ENCODE assay signal across 19 cellular contexts in genomic region chr1:68383092-68383491, GRCh38.
DNase-seq lines count a peak whose midpoint lies in the region; ATAC-seq and TF ChIP-seq lines count a peak whose summit lies in the region.
"Had no signal": no experiment of that assay in that cellular context is flagged by ENCODE, and none has a peak within 500 bp of the region (broad histone marks: within the 10 kb centered on the region; RNA-seq: fewer than 3 reads in every experiment).

No MANE protein-coding gene starts in this region.

- DNase-seq in HT-29 (ENCODE audit: low spot score) (peak; percentile 1), WERI-Rb-1 (peak; percentile 84), AG20443 (ENCODE audit: low spot score) (no peak), GDM1 (lab: John Stamatoyannopoulos, UW) (no peak)
- DNase-seq: KG1; NCI-H1092; NCI-H146; NCI-H2081; NCI-H2227 treated with DMSO at 0.1 percent for 48 hours; NCI-H524; NK-92 treated with Interleukin-12 subunit alpha and Interleukin-12 subunit beta, amount 100 ng/mL, for 24 hours; SJCRH30 had no signal

- H3K9me3 ChIP-seq in WERI-Rb-1 (ENCODE audit: severe bottlenecking), result no peaks in the 10 kb centered on the region
- H3K9me3 ChIP-seq: A549, SJCRH30 had no signal

- no peak overlapping the region for H2AFZ ChIP-seq in ACC112 (ENCODE audit: low read length, unreplicated experiment)

- ATAC-seq in esophagus mucosa (peak; percentile 7), HG02588 (IDR thresholded peaks at IDR 0.05; ENCODE audit: unreplicated experiment) (no peak), HG03521 (IDR thresholded peaks at IDR 0.05; ENCODE audit: unreplicated experiment) (no peak)

- H3K36me3 ChIP-seq in ACC112 (ENCODE audit: insufficient read depth, low read length), result peaks cover 3% of the 10 kb centered on the region; the same call in 1 of the 2 replicates
- H3K36me3 ChIP-seq in WERI-Rb-1, result no peaks in the 10 kb centered on the region
- H3K36me3 ChIP-seq: SJCRH30 had no signal

- H3K27me3 ChIP-seq in ACC112 (ENCODE audit: insufficient read depth, low read length) (no peaks in the 10 kb centered on the region), WERI-Rb-1 (ENCODE audit: insufficient read depth, low read depth, severe bottlenecking) (no peaks in the 10 kb centered on the region)
- H3K27me3 ChIP-seq: SJCRH30 had no signal

- H3K4me3 ChIP-seq in ACC112 (ENCODE audit: low read depth, low read length) (no peak overlapping the region), WERI-Rb-1 (ENCODE audit: low read depth, low read length) (no peak overlapping the region)
- H3K4me3 ChIP-seq: A549, SJCRH30 had no signal

- peak; percentile 57 for TF ChIP-seq CTCF in WERI-Rb-1 (IDR thresholded peaks at IDR 0.05; ENCODE audit: low read depth, low read length)

- peaks cover 41% of the 10 kb centered on the region for H3K4me1 ChIP-seq in ACC112 (ENCODE audit: control insufficient read depth, insufficient read depth, low read length, unreplicated experiment)
- H3K4me1 ChIP-seq: SJCRH30 had no signal

- no peaks in the 10 kb centered on the region for H3K79me2 ChIP-seq in ACC112 (ENCODE audit: control insufficient read depth, insufficient read depth, low read length, unreplicated experiment)

- H3K27ac ChIP-seq in ACC112 (ENCODE audit: low read depth, low read length) (peak overlapping the region; percentile 94), WERI-Rb-1 (no peak overlapping the region)
- H3K27ac ChIP-seq: C4-2B, RWPE1, SJCRH30 had no signal

Comparison
In these comparisons a context has a peak if more than half of its experiments do, and no peak if none do; other contexts are left out.
1. DNase-seq: peak in HT-29 (single experiment) and WERI-Rb-1 (single experiment); none in AG20443 (single experiment) and GDM1 (single experiment).